8 cellular contexts compared by ENCODE assay signal in the genomic region with DNA sequence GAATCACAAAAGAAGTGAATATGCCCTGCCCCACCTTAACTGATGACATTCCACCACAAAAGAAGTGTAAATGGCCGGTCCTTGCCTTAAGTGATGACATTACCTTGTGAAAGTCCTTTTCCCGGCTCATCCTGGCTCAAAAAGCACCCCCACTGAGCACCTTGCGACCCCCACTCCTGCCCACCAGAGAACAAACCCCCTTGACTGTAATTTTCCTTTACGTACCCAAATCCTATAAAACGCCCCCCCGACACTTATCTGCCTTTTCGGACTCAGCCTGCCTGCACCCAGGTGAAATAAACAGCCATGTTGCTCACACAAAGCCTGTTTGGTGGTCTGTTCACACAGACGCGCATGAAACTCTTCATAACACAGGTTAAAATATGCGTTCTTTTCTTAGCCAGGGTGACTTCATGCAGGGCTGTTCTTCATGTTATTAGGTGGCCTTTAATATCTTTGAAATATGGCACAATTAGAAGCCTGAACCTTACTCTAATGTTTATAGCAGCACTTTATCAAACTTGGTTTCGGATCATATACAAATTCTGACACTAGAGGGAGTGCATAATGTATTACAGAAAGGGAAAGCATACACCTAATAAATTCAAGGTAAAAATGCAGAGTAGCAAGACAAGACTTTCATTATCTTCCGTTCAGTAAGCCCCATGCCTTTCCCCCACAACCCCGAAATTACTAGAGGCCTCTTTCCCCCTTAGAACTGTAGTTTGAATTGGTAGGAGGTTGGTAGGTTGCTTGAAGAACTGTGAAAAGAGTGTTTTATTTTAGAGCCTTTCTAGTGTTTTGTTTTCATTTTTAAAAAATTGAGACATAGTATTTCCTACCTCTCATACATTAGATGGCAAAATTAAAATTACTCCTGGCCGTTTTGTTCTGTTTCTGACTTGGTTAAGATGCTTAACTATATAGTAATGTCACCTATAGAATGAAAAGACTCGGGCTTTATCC.
A peak's percentile ranks its signal among the peaks of the same experiment; 100 is the strongest.
DNase-seq lines count a peak whose midpoint lies in the region; ATAC-seq and TF ChIP-seq lines count a peak whose summit lies in the region.

No MANE protein-coding gene starts in this region.

- H3K27me3 ChIP-seq in Karpas-422 (ENCODE audit: low read length): no peaks in the 10 kb centered on the region

- H3K79me2 ChIP-seq in Karpas-422 (ENCODE audit: low read length): no peaks in the 10 kb centered on the region

- peak overlapping the region; percentile 10 for H3K4me2 ChIP-seq in Karpas-422 (ENCODE audit: low read depth, low read length, poor library complexity, severe bottlenecking)

- peak overlapping the region; percentile 12; the same call in 1 of the 2 replicates for H3K4me3 ChIP-seq in GM12864 (ENCODE audit: low read depth, low read length)
- H3K4me3 ChIP-seq in Karpas-422 (ENCODE audit: low read length): no peak overlapping the region

- no peaks in the 10 kb centered on the region for H3K36me3 ChIP-seq in Karpas-422 (ENCODE audit: insufficient read depth, low read length)

- H3K9me2 ChIP-seq in Karpas-422 (replicated peaks; ENCODE audit: insufficient read depth, low read length): no peaks in the 10 kb centered on the region

- DNase-seq in GM12864 (ENCODE audit: low read depth) (peak; percentile 8), Karpas-422 (peak; percentile 68), amniotic stem cell (lab: John Stamatoyannopoulos, UW) (peak; percentile 24), left lobe of liver (ENCODE audit: low spot score) (no peak), left colon (no peak), mucosa of gallbladder (ENCODE audit: low spot score) (no peak)

- H4K20me1 ChIP-seq in Karpas-422 (ENCODE audit: insufficient read depth, low read depth, low read length): no peaks in the 10 kb centered on the region

- no peaks in the 10 kb centered on the region for H3K9me3 ChIP-seq in Karpas-422 (ENCODE audit: low read length)

- TF ChIP-seq CTCF in 22Rv1 (IDR thresholded peaks at IDR 0.05) (peak; percentile 80), GM12864 (IDR thresholded peaks at IDR 0.05; ENCODE audit: low read depth, low read length, missing control alignments) (peak; percentile 42)

- intact Hi-C loops in left colon (cut with DNase I, micrococcal nuclease): loop anchor here in 1 of 2 donors (10.0 kb wide), 1 partner anchor 263 kb away; no protein-coding TSS in a partner anchor

- peaks cover 10% of the 10 kb centered on the region for H3K4me1 ChIP-seq in Karpas-422 (ENCODE audit: low read length)

- H2AFZ ChIP-seq in Karpas-422 (ENCODE audit: low read length): no peak overlapping the region

- H3K27ac ChIP-seq in 22Rv1 (no peak overlapping the region), Karpas-422 (ENCODE audit: low read length) (no peak overlapping the region)

- H3K9ac ChIP-seq in Karpas-422 (ENCODE audit: low read length): no peak overlapping the region

- ATAC-seq in left lobe of liver: peak; percentile 97
- no peak for ATAC-seq in left colon
- no peak for ATAC-seq in HG03342 (IDR thresholded peaks at IDR 0.05; ENCODE audit: unreplicated experiment)

Comparison
In these comparisons a context has a peak if more than half of its experiments do, and no peak if none do; other contexts are left out.
1. DNase-seq: peak in GM12864 (single experiment), Karpas-422 (single experiment) and amniotic stem cell (single experiment); none in left lobe of liver (single experiment), left colon (0 of 2) and mucosa of gallbladder (single experiment).